Comparison of ENCODE assay signal across 8 cellular contexts in genomic region chr2:64987963-64988419, GRCh38. TPM values are rescaled to one million over a fixed set of nuclear protein-coding genes. Genes with fewer than 3 reads are reported as not detected.
DNase-seq lines count a peak whose midpoint lies in the region; ATAC-seq and TF ChIP-seq lines count a peak whose summit lies in the region.

No MANE protein-coding gene starts in this region.

- peak overlapping the region; percentile 80 for H3K4me2 ChIP-seq in Loucy (ENCODE audit: low read depth, low read length, poor library complexity, severe bottlenecking)

- intact Hi-C loops in lower leg skin (cut with DNase I; ENCODE audit: low total_unique reads) = no loop called here

- no peaks in the 10 kb centered on the region for H3K27me3 ChIP-seq in Loucy (ENCODE audit: insufficient read depth, low read length, poor library complexity, severe bottlenecking)

- TF ChIP-seq CTCF in Loucy (conservative IDR thresholded peaks at IDR 0.05; ENCODE audit: low read length) = no peak
- no peak for TF ChIP-seq CTCF in lower leg skin (IDR thresholded peaks at IDR 0.05)

- no peak for ATAC-seq in HG02759 (IDR thresholded peaks at IDR 0.05; ENCODE audit: unreplicated experiment)
- no peak for ATAC-seq in GM21390 (IDR thresholded peaks at IDR 0.05; ENCODE audit: unreplicated experiment)

- H3K4me3 ChIP-seq in Loucy (ENCODE audit: low read length, poor library complexity, severe bottlenecking) (peak overlapping the region; percentile 86), lower leg skin (ENCODE audit: low read depth, poor library complexity, severe bottlenecking) (peak overlapping the region; percentile 47), urinary bladder (ENCODE audit: low read depth, low read length) (peak overlapping the region; percentile 68)

- H3K79me2 ChIP-seq in Loucy (ENCODE audit: insufficient read depth, low read length) = peaks cover 41% of the 10 kb centered on the region

- no peaks in the 10 kb centered on the region for H3K9me3 ChIP-seq in Loucy (ENCODE audit: insufficient read depth, low read depth, low read length)

- H4K20me1 ChIP-seq in Loucy (ENCODE audit: insufficient read depth, low read length, poor library complexity, severe bottlenecking) = peaks cover 25% of the 10 kb centered on the region

- H3K4me1 ChIP-seq in Loucy (ENCODE audit: insufficient read depth, low read length, poor library complexity, severe bottlenecking) (peaks cover 58% of the 10 kb centered on the region), urinary bladder (ENCODE audit: insufficient read depth) (peaks cover 4% of the 10 kb centered on the region)

- H3F3A ChIP-seq in Loucy (ENCODE audit: low read depth) = no peaks in the 10 kb centered on the region

- no peaks in the 10 kb centered on the region for H3K9me2 ChIP-seq in Loucy (replicated peaks; ENCODE audit: low read depth, low read length)

- H2AFZ ChIP-seq in Loucy (ENCODE audit: low read length) = peak overlapping the region; percentile 21; the same call in 1 of the 2 replicates

- H3K9ac ChIP-seq in Loucy (ENCODE audit: low read depth, low read length, poor library complexity, severe bottlenecking) = peak overlapping the region; percentile 95

- TF ChIP-seq POLR2A in lower leg skin (IDR thresholded peaks at IDR 0.05) = no peak

- 0 to 2% methylated on average over 12 of the region's 12 CpGs for WGBS in lower leg skin, 2 donors
- 2% methylated on average over 12 of the region's 12 CpGs for WGBS in urinary bladder

- DNase-seq in DMS79 (lab: John Stamatoyannopoulos, UW) (peak; percentile 82), brain pericyte (ENCODE audit: low read depth, low spot score) (peak; percentile 72), lower leg skin (ENCODE audit: low spot score in 2 of 2) (no peak), NCI-H748 (lab: John Stamatoyannopoulos, UW; ENCODE audit: unreplicated experiment) (no peak)

- H3K27ac ChIP-seq in urinary bladder (ENCODE audit: low read depth) = peak overlapping the region; percentile 91

- H3K36me3 ChIP-seq in Loucy (ENCODE audit: insufficient read depth, low read length) (no peaks in the 10 kb centered on the region), urinary bladder (ENCODE audit: insufficient read depth) (no peaks in the 10 kb centered on the region)

RNA-seq across cellular contexts. Expression of gene SLC1A4, which starts 1.2 kb away (rescaled TPM):
- total RNA-seq in lower leg skin = 10 to 100 TPM in 3 of 4 donors, 1 to 10 TPM in 1; 8.3 to 31.1 (median 18.0) TPM
- total RNA-seq in urinary bladder = 13.5 TPM
- 4.8 TPM for polyA plus RNA-seq in urinary bladder

Comparison
In these comparisons a context has a peak if more than half of its experiments do, and no peak if none do; other contexts are left out.
1. DNase-seq: peak in DMS79 (single experiment) and brain pericyte (single experiment); none in lower leg skin (0 of 2) and NCI-H748 (single experiment).
2. Peak in every context shown above with its lines, with median percentiles within 50 percentile points of each other: H3K4me3 ChIP-seq.